Comparison of ENCODE assay signal across 8 cellular contexts in genomic region chr6:2999621-3000455, GRCh38. TPM values are rescaled to one million over a fixed set of nuclear protein-coding genes. Genes with fewer than 3 reads are reported as not detected.
A peak's percentile ranks its signal among the peaks of the same experiment; 100 is the strongest.
DNase-seq lines count a peak whose midpoint lies in the region; ATAC-seq and TF ChIP-seq lines count a peak whose summit lies in the region.

NQO2 (plus strand) TSS chr6:2999894; CDS start chr6:3006553, 6,659 bp downstream.

- H3K4me3 ChIP-seq in AG04449 (ENCODE audit: low read depth, low read length) = peak within 1 kb of the TSS; percentile 85

- no peaks in the 10 kb centered on the region for H3K9me3 Mint-ChIP-seq in chondrocyte (ENCODE audit: low read depth)

- no peak for TF ChIP-seq CTCF in AG04449 (IDR thresholded peaks at IDR 0.05; ENCODE audit: insufficient read depth, low read length, missing control alignments)
- TF ChIP-seq CTCF in chondrocyte (IDR thresholded peaks at IDR 0.05) = peak; percentile 13

- H3K36me3 Mint-ChIP-seq in chondrocyte (ENCODE audit: low read depth) = peaks cover 5% of the 10 kb centered on the region

- POLR2A ChIA-PET in AG04449 (lab: Yijun Ruan, JAX) = interaction anchor here (0.7 to 1.3 kb wide), 7 partner anchors 10 to 68 kb away, joined by 3 to 8 read pairs (median 5); partner anchors contain the start of gene RIPK1

- H3K27ac Mint-ChIP-seq in chondrocyte (ENCODE audit: unreplicated experiment) = peak within 1 kb of the TSS; percentile 96

- H3K4me1 Mint-ChIP-seq in chondrocyte (ENCODE audit: low read depth) = peaks cover 24% of the 10 kb centered on the region

- H3K27me3 Mint-ChIP-seq in chondrocyte (ENCODE audit: low read depth) = no peaks in the 10 kb centered on the region

- peak; percentile 55 for ATAC-seq in GM18873 (IDR thresholded peaks at IDR 0.05; ENCODE audit: low FRiP score, unreplicated experiment)
- ATAC-seq in HG03108 (IDR thresholded peaks at IDR 0.05; ENCODE audit: unreplicated experiment) = peak; percentile 68

- H3K4me3 Mint-ChIP-seq in chondrocyte (ENCODE audit: unreplicated experiment) = peak within 1 kb of the TSS; percentile 86

- DNase-seq in AG04449 (ENCODE audit: low read depth, low spot score) (no peak), NCI-H226 (peak; percentile 76), chondrocyte (ENCODE audit: low spot score) (peak; percentile 94), kidney tubule cell (ENCODE audit: low spot score) (peak; percentile 88)
- DNase-seq in activated CD4-positive, alpha-beta T cell treated with anti-CD3 and anti-CD28 coated beads for 24 hours (ENCODE audit: low read depth in 2 of 2) = peak; percentile 89 to 90
- DNase-seq in stimulated activated CD4-positive, alpha-beta T cell treated with anti-CD3 and anti-CD28 coated beads, Interleukin-1b, Interleukin-23, amount 100 ng/mL, for 1 hour (ENCODE audit: low read depth in 2 of 2) = peak; percentile 82 to 84

- CTCF ChIA-PET in AG04449 (lab: Yijun Ruan, JAX) = interaction anchor here (0.9 to 4.7 kb wide), 13 partner anchors 10 to 251 kb away, joined by 3 to 69 read pairs (median 9); no protein-coding TSS in a partner anchor

RNA-seq across cellular contexts. Expression of gene NQO2, which starts in this region (rescaled TPM):
- total RNA-seq in chondrocyte = 34.4 to 40.7 TPM (median 35.1 TPM) in 3 replicates
